In the genomic region with DNA sequence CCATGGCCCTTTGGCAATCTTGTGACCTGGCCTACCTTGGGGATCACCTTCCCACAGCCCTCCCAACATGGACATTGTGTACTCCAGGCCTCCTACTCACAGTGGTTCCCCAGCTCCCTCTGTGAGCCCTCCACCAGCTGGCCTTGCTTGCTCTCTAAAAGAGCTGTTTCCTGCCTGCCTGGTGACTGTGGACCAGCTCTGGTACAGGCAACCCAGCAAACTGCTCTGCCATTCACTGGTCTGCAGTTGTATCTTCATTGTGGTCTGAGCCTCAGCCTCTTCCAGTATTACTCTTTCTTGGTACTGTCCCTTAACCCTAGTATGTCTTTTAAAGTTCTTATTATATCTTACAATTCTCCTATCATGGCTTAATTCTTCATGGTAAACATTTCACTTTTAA, we compare ENCODE assay signal across 23 cellular contexts.
"Had no signal": no experiment of that assay in that cellular context is flagged by ENCODE, and none has a peak within 500 bp of the region (broad histone marks: within the 10 kb centered on the region; RNA-seq: fewer than 3 reads in every experiment).

No MANE protein-coding gene starts in this region.

- H3K27me3 Mint-ChIP-seq: progenitor cell of endocrine pancreas had no signal

- H3K27ac ChIP-seq: colonic mucosa, heart left ventricle, neural progenitor cell, pancreas, stomach, thoracic aorta, transverse colon had no signal

- H3K9ac ChIP-seq: neural progenitor cell had no signal

- H3K27me3 ChIP-seq: colonic mucosa, heart left ventricle, neural progenitor cell, pancreas, stomach, transverse colon had no signal

- H3K4me1 ChIP-seq: colonic mucosa, neural progenitor cell, pancreas, stomach, transverse colon had no signal

- FAIRE-seq: endothelial cell of umbilical vein, islet of Langerhans, pancreas had no signal

- DNase-seq: colonic mucosa; effector CD4-positive, alpha-beta T cell; endodermal cell; foreskin melanocyte; heart left ventricle; hypothalamus; mammary epithelial cell; mucosa of descending colon; naive thymus-derived CD8-positive, alpha-beta T cell; occipital lobe; pancreas; right cardiac atrium; stimulated activated CD4-positive, alpha-beta T cell treated with anti-CD3 and anti-CD28 coated beads, Interleukin-2, amount 100 ng/mL, for 48 hours; stomach; substantia nigra; transverse colon had no signal

- ATAC-seq: left lobe of liver; mucosa of descending colon; naive thymus-derived CD8-positive, alpha-beta T cell; pancreas; right cardiac atrium had no signal

- H3K4me2 ChIP-seq: neural progenitor cell, smooth muscle cell had no signal

- H3K4me1 Mint-ChIP-seq: endodermal cell, neural progenitor cell had no signal

- H3K9me3 ChIP-seq: colonic mucosa, mucosa of descending colon, pancreas, stomach, thoracic aorta, transverse colon had no signal

- H3K4me3 Mint-ChIP-seq: endodermal cell; naive thymus-derived CD8-positive, alpha-beta T cell; neural progenitor cell had no signal

- H3K36me3 Mint-ChIP-seq: neural progenitor cell had no signal

- H3K36me3 ChIP-seq: colonic mucosa, heart left ventricle, neural progenitor cell, pancreas, stomach, thoracic aorta, transverse colon had no signal

- H3K4me3 ChIP-seq: colonic mucosa, heart left ventricle, mucosa of descending colon, neural progenitor cell, pancreas, smooth muscle cell, stomach, thoracic aorta, transverse colon had no signal

- H2AFZ ChIP-seq: neural progenitor cell had no signal

- H3K27ac Mint-ChIP-seq: endodermal cell; naive thymus-derived CD8-positive, alpha-beta T cell; neural progenitor cell; progenitor cell of endocrine pancreas had no signal
